In genomic region chr11:77968337-77968736, GRCh38 we compare ENCODE assay signal across 15 cellular contexts. TPM values are rescaled to one million over a fixed set of nuclear protein-coding genes. Genes with fewer than 3 reads are reported as not detected.
DNase-seq lines count a peak whose midpoint lies in the region; ATAC-seq, FAIRE-seq and TF ChIP-seq lines count a peak whose summit lies in the region.
"Had no signal": no experiment of that assay in that cellular context is flagged by ENCODE, and none has a peak within 500 bp of the region (broad histone marks: within the 10 kb centered on the region; RNA-seq: fewer than 3 reads in every experiment).

No MANE protein-coding gene starts in this region.

- H3K27me3 ChIP-seq in foreskin keratinocyte = no peaks in the 10 kb centered on the region

- ATAC-seq in GM19438 (IDR thresholded peaks at IDR 0.05; ENCODE audit: low read depth, unreplicated experiment) (peak; percentile 83), HG03135 (IDR thresholded peaks at IDR 0.05; ENCODE audit: unreplicated experiment) (peak; percentile 74), foreskin keratinocyte (no peak)
- ATAC-seq: sciatic nerve had no signal

- FAIRE-seq in GM12891 (lab: Jason Lieb, UNC) = peak; percentile 81
- FAIRE-seq: colon had no signal

- DNase-seq in GM12891 (ENCODE audit: insufficient read length, low spot score) (no peak), NCI-H69 (lab: John Stamatoyannopoulos, UW) (peak; percentile 22), epidermal melanocyte (ENCODE audit: insufficient read length, low spot score) (no peak), foreskin keratinocyte (no peak), iPS-NIHi7 (ENCODE audit: extremely low spot score) (no peak), HuH-7.5 (ENCODE audit: low spot score) (no peak)
- DNase-seq: activated naive CD4-positive, alpha-beta T cell treated with anti-CD3 and anti-CD28 coated beads, Interleukin-2, amount 50 U/mL, for 16 hours; activated T-cell treated with anti-CD3 and anti-CD28 coated beads for 4 hours; NCI-H446 treated with DMSO at 0.1 percent for 48 hours; stimulated activated CD4-positive, alpha-beta T cell treated with anti-CD3 and anti-CD28 coated beads, Interleukin-1b, Interleukin-23, amount 100 ng/mL, for 48 hours had no signal

- no peaks in the 10 kb centered on the region for H3K4me1 ChIP-seq in foreskin keratinocyte

- TF ChIP-seq POLR2A in GM12891 (IDR thresholded peaks at IDR 0.05; ENCODE audit: low read depth, low read length) = no peak

- H3K27ac ChIP-seq in foreskin keratinocyte = no peak overlapping the region
- H3K27ac ChIP-seq: SK-N-MC had no signal

- no peak for TF ChIP-seq CTCF in foreskin keratinocyte (conservative IDR thresholded peaks at IDR 0.05)

TF ChIP-seq in GM12891, 5 proteins besides CTCF, POLR2A, EP300 and RAD21:
- TF ChIP-seq POLR2AphosphoS5 (IDR thresholded peaks at IDR 0.05; ENCODE audit: low read depth, low read length) (no peak), SPI1 (IDR thresholded peaks at IDR 0.05; ENCODE audit: low read depth, low read length) (peak; percentile 92)

RNA-seq across cellular contexts. Expression of gene INTS4, which starts 26.1 kb away (rescaled TPM):
- polyA plus RNA-seq in GM12891 (2012; ENCODE audit: low read depth, missing spikeins) = 26.0 TPM
- 24.4 and 24.9 TPM in 2 replicates for total RNA-seq in foreskin keratinocyte
- polyA plus RNA-seq in foreskin keratinocyte = 18.7 and 20.2 TPM in 2 replicates

RNA-seq across cellular contexts. Expression of gene KCTD14, which starts 54.7 kb away (rescaled TPM):
- polyA plus RNA-seq in GM12891 (2012; ENCODE audit: low read depth, missing spikeins) = not detected
- 11.2 and 12.8 TPM in 2 replicates for total RNA-seq in foreskin keratinocyte
- polyA plus RNA-seq in foreskin keratinocyte = 10.5 and 12.7 TPM in 2 replicates
